Comparison of ENCODE assay signal across 19 cellular contexts in the genomic region with DNA sequence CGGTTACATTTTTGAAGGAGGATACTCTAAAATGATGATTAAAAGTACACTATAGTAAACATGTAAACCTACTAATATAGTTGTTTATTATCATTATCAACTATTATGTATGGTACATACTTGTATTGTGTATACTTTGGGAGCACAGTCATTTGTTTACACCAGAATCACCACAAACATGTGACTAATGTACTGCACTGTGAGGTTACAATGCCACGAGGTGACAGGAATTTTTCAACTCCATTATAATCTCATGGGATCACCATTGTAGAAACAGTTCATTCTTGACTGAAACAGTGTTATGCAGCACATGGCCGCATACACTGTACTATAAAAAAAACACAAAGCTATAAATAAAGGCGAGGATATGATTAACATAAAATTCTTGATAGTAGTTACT. TPM values are rescaled to one million over a fixed set of nuclear protein-coding genes. Genes with fewer than 3 reads are reported as not detected.
DNase-seq lines count a peak whose midpoint lies in the region; ATAC-seq, FAIRE-seq and TF ChIP-seq lines count a peak whose summit lies in the region.
"Had no signal": no experiment of that assay in that cellular context is flagged by ENCODE, and none has a peak within 500 bp of the region (broad histone marks: within the 10 kb centered on the region; RNA-seq: fewer than 3 reads in every experiment).

No MANE protein-coding gene starts in this region.

- no peaks in the 10 kb centered on the region for H3K4me1 Mint-ChIP-seq in glutamatergic neuron (ENCODE audit: low read depth, unreplicated experiment)

- no peaks in the 10 kb centered on the region for H3K4me1 ChIP-seq in keratinocyte (ENCODE audit: control insufficient read depth, extremely low read depth, insufficient read depth, low read length)

- no peaks in the 10 kb centered on the region for H3K36me3 Mint-ChIP-seq in glutamatergic neuron (ENCODE audit: unreplicated experiment)

- no peaks in the 10 kb centered on the region for H3K9me3 ChIP-seq in keratinocyte (ENCODE audit: control insufficient read depth, low read depth, low read length)
- H3K9me3 ChIP-seq: Caco-2 had no signal

- no peaks in the 10 kb centered on the region for H3K9me3 Mint-ChIP-seq in glutamatergic neuron (ENCODE audit: unreplicated experiment)

- H3K27me3 ChIP-seq in keratinocyte (ENCODE audit: control insufficient read depth, extremely low read depth, insufficient read depth, low read length): no peaks in the 10 kb centered on the region

- dilution Hi-C loops in keratinocyte (cut with MboI; ENCODE audit: extremely low pct_ligation_motif_present, low sequenced_read_pairs): no loop called here

- no peaks in the 10 kb centered on the region for H3K36me3 ChIP-seq in keratinocyte (ENCODE audit: control insufficient read depth in 2 of 2, extremely low read depth in 1 of 2, insufficient read depth in 2 of 2, low read length in 2 of 2)

- no peak overlapping the region for H3K27ac ChIP-seq in keratinocyte (ENCODE audit: control insufficient read depth, insufficient read depth, low read length)
- H3K27ac ChIP-seq: RWPE1 had no signal

- DNase-seq in EH (ENCODE audit: low read depth) (peak; percentile 6), LHCN-M2 (ENCODE audit: low read depth) (peak; percentile 24), choroid plexus epithelial cell (ENCODE audit: low read depth) (peak; percentile 37), keratinocyte (ENCODE audit: low read depth, low spot score) (no peak), glutamatergic neuron (no peak), NCI-H69 (lab: John Stamatoyannopoulos, UW) (no peak)
- DNase-seq: Caco-2, DMS53, GOT3, NCI-H1105 treated with DMSO at 0.1 percent for 48 hours, NCI-H1694 treated with DMSO at 0.1 percent for 48 hours, NCI-H226, NCI-H524 treated with DMSO at 0.1 percent for 48 hours had no signal

- ATAC-seq in HG03108 (IDR thresholded peaks at IDR 0.05; ENCODE audit: unreplicated experiment) (no peak), GM18511 (IDR thresholded peaks at IDR 0.05; ENCODE audit: unreplicated experiment) (no peak)
- ATAC-seq: GM12878 had no signal

- no peaks in the 10 kb centered on the region for H3K27me3 Mint-ChIP-seq in glutamatergic neuron (ENCODE audit: unreplicated experiment)

- no peaks in the 10 kb centered on the region for H3K9me1 ChIP-seq in keratinocyte (ENCODE audit: control insufficient read depth, extremely low read depth, insufficient read depth, low read length)

- H3K79me2 ChIP-seq in keratinocyte (ENCODE audit: control insufficient read depth, insufficient read depth, low read length): no peaks in the 10 kb centered on the region

- no peak for TF ChIP-seq CTCF in choroid plexus epithelial cell (conservative IDR thresholded peaks at IDR 0.05; ENCODE audit: low read depth, low read length)
- no peak for TF ChIP-seq CTCF in keratinocyte (optimal IDR thresholded peaks at IDR 0.05 in 1 of 3, IDR thresholded peaks at IDR 0.05 in 1 of 3, conservative IDR thresholded peaks at IDR 0.05 in 1 of 3; ENCODE audit: extremely low read depth in 1 of 3, insufficient read depth in 2 of 3, low read length in 3 of 3)
- TF ChIP-seq CTCF in glutamatergic neuron (IDR thresholded peaks at IDR 0.05; ENCODE audit: partially characterized antibody, unreplicated experiment): no peak

- no peak overlapping the region for H3K4me3 Mint-ChIP-seq in glutamatergic neuron (ENCODE audit: unreplicated experiment)

- H4K20me1 ChIP-seq in keratinocyte (ENCODE audit: control insufficient read depth, extremely low read depth, insufficient read depth, low read length): no peaks in the 10 kb centered on the region

- H3K9ac ChIP-seq in keratinocyte (ENCODE audit: control insufficient read depth, extremely low read depth, insufficient read depth, low read length): no peak overlapping the region

- H3K27ac Mint-ChIP-seq in glutamatergic neuron (ENCODE audit: unreplicated experiment): no peak overlapping the region

- no peak overlapping the region for H3K4me2 ChIP-seq in keratinocyte (ENCODE audit: control insufficient read depth, extremely low read depth, insufficient read depth, low read depth, low read length)

- H3K4me3 ChIP-seq in choroid plexus epithelial cell (ENCODE audit: low read depth, low read length): no peak overlapping the region
- H3K4me3 ChIP-seq in keratinocyte (ENCODE audit: control insufficient read depth in 2 of 3, extremely low read depth in 1 of 3, insufficient read depth in 2 of 3, low read depth in 1 of 3, low read length in 3 of 3): no peak overlapping the region
- H3K4me3 ChIP-seq: GM12878 had no signal

- peak; percentile 43 for FAIRE-seq in keratinocyte (lab: Jason Lieb, UNC)
- FAIRE-seq: G401.6, GM12878 had no signal

- H2AFZ ChIP-seq in keratinocyte (ENCODE audit: control insufficient read depth, low read length): no peak overlapping the region

RNA-seq across cellular contexts. Expression of gene GPATCH2, which starts 44.3 kb away (rescaled TPM):
- 12.4 and 15.5 TPM in 2 replicates for total RNA-seq in LHCN-M2 (2014; rRNA removed)
- 2.9 TPM for polyA plus RNA-seq in LHCN-M2 (2012)
- polyA plus RNA-seq in keratinocyte: 7.7 to 15.7 TPM (median 9.1 TPM) in 3 replicates
- polyA plus RNA-seq in keratinocyte (2011; ENCODE audit: low read depth): 23.6 TPM
- 3.1 and 5.9 TPM in 2 replicates for polyA plus RNA-seq in keratinocyte (2011; cell fraction: cytosol; rRNA removed)
- 26.1 and 33.6 TPM in 2 replicates for polyA plus RNA-seq in keratinocyte (2011; cell fraction: nucleus; rRNA removed)
- 7.5 and 9.3 TPM in 2 replicates for polyA plus RNA-seq in keratinocyte (2012; ENCODE audit: low replicate concordance)
- polyA minus RNA-seq in keratinocyte: 2.0 to 23.0 TPM (median 9.4 TPM) in 3 replicates
- 5.4 TPM for polyA minus RNA-seq in keratinocyte (2011; cell fraction: cytosol; rRNA and poly(A)+ RNA removed)
- polyA minus RNA-seq in keratinocyte (2011; cell fraction: nucleus; rRNA and poly(A)+ RNA removed): 28.8 and 48.3 TPM in 2 replicates
- total RNA-seq in glutamatergic neuron (ENCODE audit: unreplicated experiment): 15.6 TPM

RNA-seq across cellular contexts. Expression of gene SPATA17, which starts 44.6 kb away (rescaled TPM):
- total RNA-seq in LHCN-M2 (2014; rRNA removed): 0.19 and 0.46 TPM in 2 replicates
- 0.44 TPM for polyA plus RNA-seq in LHCN-M2 (2012)
- polyA plus RNA-seq in keratinocyte: 0.82 to 1.8 TPM (median 1.4 TPM) in 3 replicates
- 0.91 TPM for polyA plus RNA-seq in keratinocyte (2011; ENCODE audit: low read depth)
- polyA plus RNA-seq in keratinocyte (2011; cell fraction: cytosol; rRNA removed): 1.0 and 1.2 TPM in 2 replicates
- 0.56 and 1.1 TPM in 2 replicates for polyA plus RNA-seq in keratinocyte (2011; cell fraction: nucleus; rRNA removed)
- polyA plus RNA-seq in keratinocyte (2012; ENCODE audit: low replicate concordance): 0.96 and 1.0 TPM in 2 replicates
- 0.86 to 1.5 TPM in 2 of 3 replicates, not detected in the other for polyA minus RNA-seq in keratinocyte
- not detected for polyA minus RNA-seq in keratinocyte (2011; cell fraction: cytosol; rRNA and poly(A)+ RNA removed)
- polyA minus RNA-seq in keratinocyte (2011; cell fraction: nucleus; rRNA and poly(A)+ RNA removed): 0.84 and 1.6 TPM in 2 replicates
- total RNA-seq in glutamatergic neuron (ENCODE audit: unreplicated experiment): 0.78 TPM
- total RNA-seq: OCI-LY7 had no signal

Comparison
In these comparisons a context has a peak if more than half of its experiments do, and no peak if none do; other contexts are left out.
1. DNase-seq: peak in EH (single experiment), LHCN-M2 (single experiment) and choroid plexus epithelial cell (single experiment); none in keratinocyte (single experiment), glutamatergic neuron (single experiment) and NCI-H69 (single experiment).